Comparison of ENCODE assay signal across 14 cellular contexts in genomic region chr6:13702809-13703302, GRCh38. TPM values are rescaled to one million over a fixed set of nuclear protein-coding genes. Genes with fewer than 3 reads are reported as not detected.
DNase-seq lines count a peak whose midpoint lies in the region; ATAC-seq and TF ChIP-seq lines count a peak whose summit lies in the region.
"Had no signal": no experiment of that assay in that cellular context is flagged by ENCODE, and none has a peak within 500 bp of the region (broad histone marks: within the 10 kb centered on the region; RNA-seq: fewer than 3 reads in every experiment).

No MANE protein-coding gene starts in this region.

- ATAC-seq in GM21360 (IDR thresholded peaks at IDR 0.05; ENCODE audit: unreplicated experiment): peak; percentile 58
- peak; percentile 30 for ATAC-seq in activated CD8-positive, alpha-beta T cell treated with anti-CD3 and anti-CD28 coated beads for 36 hours
- peak; percentile 77 for ATAC-seq in upper lobe of right lung
- ATAC-seq in GM18907 (IDR thresholded peaks at IDR 0.05; ENCODE audit: unreplicated experiment): no peak

- H3K27ac ChIP-seq in upper lobe of right lung: no peak overlapping the region
- H3K27ac ChIP-seq: right atrium auricular region, upper lobe of left lung had no signal

- intact Hi-C loops in activated CD8-positive, alpha-beta T cell treated with anti-CD3 and anti-CD28 coated beads for 36 hours (cut with micrococcal nuclease): loop anchor here (5.0 kb wide), 1 partner anchor 81 kb away; no protein-coding TSS in a partner anchor
- intact Hi-C loops in upper lobe of right lung (cut with DNase I): no loop called here

- H3K9me3 ChIP-seq in Loucy (ENCODE audit: insufficient read depth, low read depth, low read length): no peaks in the 10 kb centered on the region
- no peaks in the 10 kb centered on the region for H3K9me3 ChIP-seq in upper lobe of right lung
- H3K9me3 ChIP-seq: body of pancreas, right atrium auricular region, upper lobe of left lung had no signal

- no peak for DNase-seq in activated CD8-positive, alpha-beta T cell treated with anti-CD3 and anti-CD28 coated beads for 36 hours
- DNase-seq in upper lobe of right lung (no peak), HEK293T (ENCODE audit: extremely low spot score) (no peak), NCI-H1048 (lab: John Stamatoyannopoulos, UW) (no peak)
- DNase-seq: activated CD4-positive, CD25-positive, alpha-beta regulatory T cell; body of pancreas; DMS53; NCI-H2029 treated with DMSO at 0.1 percent for 48 hours; upper lobe of left lung had no signal

- POLR2A ChIA-PET in activated CD8-positive, alpha-beta T cell treated with anti-CD3 and anti-CD28 coated beads for 36 hours (lab: Charles Lee): interaction anchor here (0.6 to 1.3 kb wide), 3 partner anchors 14 to 20 kb away, joined by 3 to 6 read pairs (median 3); no protein-coding TSS in a partner anchor
- POLR2A ChIA-PET in HEK293T (lab: Yijun Ruan, JAX): no interaction called here

- no peak overlapping the region for H3K27ac Mint-ChIP-seq in activated CD8-positive, alpha-beta T cell treated with anti-CD3 and anti-CD28 coated beads for 36 hours
- H3K27ac Mint-ChIP-seq: activated T-helper 1 cell treated with anti-CD3 and anti-CD28 coated beads, Interleukin-12 subunit alpha, Interleukin-12 subunit beta, Interleukin-2, Interleukin-4 antibody, amounts not matched to agents 30 ng/mL and 10 ng/mL and 1 ng/mL, durations not matched to agents 14 hours and 24 hours and 36 hours had no signal

- H3K4me3 ChIP-seq in Loucy (ENCODE audit: low read length, poor library complexity, severe bottlenecking) (peak overlapping the region; percentile 32), upper lobe of right lung (no peak overlapping the region)
- H3K4me3 ChIP-seq: body of pancreas, right atrium auricular region, upper lobe of left lung had no signal

- H3F3A ChIP-seq in Loucy (ENCODE audit: low read depth): no peaks in the 10 kb centered on the region

- H3K9me3 Mint-ChIP-seq in activated CD8-positive, alpha-beta T cell treated with anti-CD3 and anti-CD28 coated beads for 36 hours: no peaks in the 10 kb centered on the region
- H3K9me3 Mint-ChIP-seq: activated T-helper 1 cell treated with anti-CD3 and anti-CD28 coated beads, Interleukin-12 subunit alpha, Interleukin-12 subunit beta, Interleukin-2, Interleukin-4 antibody, amounts not matched to agents 30 ng/mL and 10 ng/mL and 1 ng/mL, durations not matched to agents 14 hours and 24 hours and 36 hours had no signal

- peaks cover 49% of the 10 kb centered on the region for H3K4me1 ChIP-seq in Loucy (ENCODE audit: insufficient read depth, low read length, poor library complexity, severe bottlenecking)
- peaks cover 28% of the 10 kb centered on the region for H3K4me1 ChIP-seq in upper lobe of right lung

- peaks cover 79% of the 10 kb centered on the region for H4K20me1 ChIP-seq in Loucy (ENCODE audit: insufficient read depth, low read length, poor library complexity, severe bottlenecking)

- peak overlapping the region; percentile 47 for H3K4me2 ChIP-seq in Loucy (ENCODE audit: low read depth, low read length, poor library complexity, severe bottlenecking)

- H3K9ac ChIP-seq in Loucy (ENCODE audit: low read depth, low read length, poor library complexity, severe bottlenecking): no peak overlapping the region

- peaks cover 27% of the 10 kb centered on the region for H3K4me1 Mint-ChIP-seq in activated CD8-positive, alpha-beta T cell treated with anti-CD3 and anti-CD28 coated beads for 36 hours (ENCODE audit: low read depth)

- H3K9me2 ChIP-seq in Loucy (replicated peaks; ENCODE audit: low read depth, low read length): no peaks in the 10 kb centered on the region

- no peaks in the 10 kb centered on the region for H3K27me3 Mint-ChIP-seq in activated CD8-positive, alpha-beta T cell treated with anti-CD3 and anti-CD28 coated beads for 36 hours

- no peak for TF ChIP-seq CTCF in Loucy (conservative IDR thresholded peaks at IDR 0.05; ENCODE audit: low read length)
- no peak for TF ChIP-seq CTCF in activated CD8-positive, alpha-beta T cell treated with anti-CD3 and anti-CD28 coated beads for 36 hours (IDR thresholded peaks at IDR 0.05)
- no peak for TF ChIP-seq CTCF in upper lobe of right lung (IDR thresholded peaks at IDR 0.05)

- H3K36me3 ChIP-seq in Loucy (ENCODE audit: insufficient read depth, low read length) (0 out of 2 replicates have a peak, but pooled peaks cover 7% of the 10 kb centered on the region), upper lobe of right lung (peaks cover 5% of the 10 kb centered on the region)
- H3K36me3 ChIP-seq: right atrium auricular region, upper lobe of left lung had no signal

- CTCF ChIA-PET in activated CD8-positive, alpha-beta T cell treated with anti-CD3 and anti-CD28 coated beads for 36 hours (lab: Charles Lee): interaction anchor here (0.8 to 2.3 kb wide), 6 partner anchors 8 to 364 kb away, joined by 3 to 6 read pairs (median 4); partner anchors contain the start of gene NOL7
- CTCF ChIA-PET in HEK293T (lab: Yijun Ruan, JAX): no interaction called here

- no peak overlapping the region for H2AFZ ChIP-seq in Loucy (ENCODE audit: low read length)

- H3K4me3 Mint-ChIP-seq in activated CD8-positive, alpha-beta T cell treated with anti-CD3 and anti-CD28 coated beads for 36 hours: no peak overlapping the region
- H3K4me3 Mint-ChIP-seq: activated T-helper 1 cell treated with anti-CD3 and anti-CD28 coated beads, Interleukin-12 subunit alpha, Interleukin-12 subunit beta, Interleukin-2, Interleukin-4 antibody, amounts not matched to agents 30 ng/mL and 10 ng/mL and 1 ng/mL, durations not matched to agents 14 hours and 24 hours and 36 hours had no signal

- H3K79me2 ChIP-seq in Loucy (ENCODE audit: insufficient read depth, low read length): peaks cover 100% of the 10 kb centered on the region

- no peaks in the 10 kb centered on the region for H3K27me3 ChIP-seq in Loucy (ENCODE audit: insufficient read depth, low read length, poor library complexity, severe bottlenecking)
- no peaks in the 10 kb centered on the region for H3K27me3 ChIP-seq in upper lobe of right lung
- H3K27me3 ChIP-seq: body of pancreas, right atrium auricular region, upper lobe of left lung had no signal

- peaks cover 33% of the 10 kb centered on the region for H3K36me3 Mint-ChIP-seq in activated CD8-positive, alpha-beta T cell treated with anti-CD3 and anti-CD28 coated beads for 36 hours (ENCODE audit: low read depth)

TF ChIP-seq in HEK293T, 16 proteins besides CTCF, POLR2A, EP300 and RAD21:
- no peak for TF ChIP-seq FOXK2 (IDR thresholded peaks at IDR 0.05)
- no peak for TF ChIP-seq FOXA1 (IDR thresholded peaks at IDR 0.05)
- TF ChIP-seq HDGF (IDR thresholded peaks at IDR 0.05; ENCODE audit: borderline replicate concordance): no peak
- no peak for TF ChIP-seq ARNT (IDR thresholded peaks at IDR 0.05)
- no peak for TF ChIP-seq SUZ12 (IDR thresholded peaks at IDR 0.05)
- TF ChIP-seq CTBP1 (IDR thresholded peaks at IDR 0.05; ENCODE audit: borderline replicate concordance): no peak
- TF ChIP-seq L3MBTL2 (conservative IDR thresholded peaks at IDR 0.05): no peak
- no peak for TF ChIP-seq NFRKB (IDR thresholded peaks at IDR 0.05)
- TF ChIP-seq SP1 (IDR thresholded peaks at IDR 0.05): no peak
- TF ChIP-seq BHLHE40 (IDR thresholded peaks at IDR 0.05; ENCODE audit: borderline replicate concordance): no peak
- no peak for TF ChIP-seq ELF4 (IDR thresholded peaks at IDR 0.05)
- no peak for TF ChIP-seq ZNF384 (IDR thresholded peaks at IDR 0.05)
- no peak for TF ChIP-seq PKNOX1 (IDR thresholded peaks at IDR 0.05)
- TF ChIP-seq TARDBP (IDR thresholded peaks at IDR 0.05): no peak

RNA-seq across cellular contexts. Expression of gene RANBP9, which starts 8.8 kb away (rescaled TPM):
- total RNA-seq in activated CD8-positive, alpha-beta T cell treated with anti-CD3 and anti-CD28 coated beads for 36 hours: 10 to 100 TPM; 53.3 to 56.2 TPM
- total RNA-seq in upper lobe of right lung: 38.5 TPM
